21 cellular contexts compared by ENCODE assay signal in genomic region chr20:3479759-3480615, GRCh38.
"Had no signal": no experiment of that assay in that cellular context is flagged by ENCODE, and none has a peak within 500 bp of the region (broad histone marks: within the 10 kb centered on the region; RNA-seq: fewer than 3 reads in every experiment).

No MANE protein-coding gene starts in this region.

- H3K27me3 Mint-ChIP-seq: activated CD4-positive, alpha-beta T cell treated with anti-CD3 and anti-CD28 coated beads, Interleukin-2, amount 10 ng/mL, durations not matched to agents 7 days and 5 days; activated T-helper 17 cell treated with anti-CD3 and anti-CD28 coated beads, Interleukin-2, amount 50 U/mL, for 72 hours; central memory CD8-positive, alpha-beta T cell; stimulated activated memory B cell treated with anti-CD40 and anti-IgM and Interleukin-4, amounts not matched to agents 10 μg/mL and 1 μg/mL and 100 μg/mL, for 72 hours had no signal

- H3K9me3 ChIP-seq: adrenal gland, ascending aorta, colonic mucosa, left lung, neutrophil, ovary, transverse colon had no signal

- H3K9me3 Mint-ChIP-seq: activated CD4-positive, alpha-beta T cell treated with anti-CD3 and anti-CD28 coated beads, Interleukin-2, amount 10 ng/mL, durations not matched to agents 7 days and 5 days; activated naive CD4-positive, alpha-beta T cell treated with anti-CD3 and anti-CD28 coated beads, Interleukin-2, amount 50 U/mL, for 72 hours; activated T-helper 17 cell treated with anti-CD3 and anti-CD28 coated beads, Interleukin-2, amount 50 U/mL, for 72 hours; central memory CD8-positive, alpha-beta T cell; nephron; stimulated activated memory B cell treated with anti-CD40 and anti-IgM and Interleukin-4, amounts not matched to agents 10 μg/mL and 1 μg/mL and 100 μg/mL, for 72 hours; T-helper 1 cell treated with Interleukin-12 subunit alpha and Interleukin-12 subunit beta and Interleukin-4 antibody, amounts not matched to agents 30 μg/mL and 1 μg/mL, for 36 hours had no signal

- DNase-seq: activated CD4-positive, alpha-beta T cell treated with anti-CD3 and anti-CD28 coated beads, Interleukin-2, amount 10 ng/mL, durations not matched to agents 7 days and 5 days; activated CD4-positive, CD25-positive, alpha-beta regulatory T cell; activated CD8-positive, alpha-beta T cell treated with anti-CD3 and anti-CD28 coated beads, Interleukin-2, amount 10 ng/mL, durations not matched to agents 7 days and 5 days; activated T-cell treated with anti-CD3 and anti-CD28 coated beads, Interleukin-2, amount 50 U/mL, for 1 hour; adrenal gland; brain microvascular endothelial cell; colonic mucosa; kidney; left lung; ovary; stimulated activated CD4-positive, alpha-beta T cell treated with anti-CD3 and anti-CD28 coated beads, Interleukin-15, amount 100 ng/mL, for 24 hours; transverse colon had no signal

- H3K36me3 Mint-ChIP-seq: activated naive CD4-positive, alpha-beta T cell treated with anti-CD3 and anti-CD28 coated beads, Interleukin-2, amount 50 U/mL, for 72 hours had no signal

- H3K4me3 Mint-ChIP-seq: activated CD4-positive, alpha-beta T cell treated with anti-CD3 and anti-CD28 coated beads, Interleukin-2, amount 10 ng/mL, durations not matched to agents 7 days and 5 days; activated CD8-positive, alpha-beta T cell treated with anti-CD3 and anti-CD28 coated beads, Interleukin-2, amount 10 ng/mL, durations not matched to agents 7 days and 5 days; activated T-helper 17 cell treated with anti-CD3 and anti-CD28 coated beads, Interleukin-2, amount 50 U/mL, for 72 hours; central memory CD8-positive, alpha-beta T cell; nephron; stimulated activated memory B cell treated with anti-CD40 and anti-IgM and Interleukin-4, amounts not matched to agents 10 μg/mL and 1 μg/mL and 100 μg/mL, for 72 hours; T-helper 1 cell treated with Interleukin-12 subunit alpha and Interleukin-12 subunit beta and Interleukin-4 antibody, amounts not matched to agents 30 μg/mL and 1 μg/mL, for 36 hours had no signal

- H3K4me1 Mint-ChIP-seq: activated CD4-positive, alpha-beta T cell treated with anti-CD3 and anti-CD28 coated beads, Interleukin-2, amount 10 ng/mL, durations not matched to agents 7 days and 5 days; activated T-helper 17 cell treated with anti-CD3 and anti-CD28 coated beads, Interleukin-2, amount 50 U/mL, for 72 hours; nephron had no signal

- ATAC-seq: activated CD8-positive, alpha-beta T cell treated with anti-CD3 and anti-CD28 coated beads, Interleukin-2, amount 10 ng/mL, durations not matched to agents 7 days and 5 days; activated naive CD4-positive, alpha-beta T cell treated with anti-CD3 and anti-CD28 coated beads, Interleukin-2, amount 50 U/mL, for 72 hours; activated T-helper 17 cell treated with anti-CD3 and anti-CD28 coated beads, Interleukin-2, amount 50 U/mL, for 72 hours; left lung; sciatic nerve; stimulated activated memory B cell treated with anti-CD40 and anti-IgM and Interleukin-4, amounts not matched to agents 10 μg/mL and 1 μg/mL and 100 μg/mL, for 72 hours had no signal

- H3K4me1 ChIP-seq: colonic mucosa had no signal

- H3K4me3 ChIP-seq: adrenal gland, ascending aorta, colonic mucosa, left lung, ovary, transverse colon had no signal

- H3K27ac ChIP-seq: ascending aorta, brain microvascular endothelial cell, colonic mucosa, left lung, neutrophil, ovary, transverse colon had no signal

- H3K27ac Mint-ChIP-seq: activated CD4-positive, alpha-beta T cell treated with anti-CD3 and anti-CD28 coated beads, Interleukin-2, amount 10 ng/mL, durations not matched to agents 7 days and 5 days; activated CD8-positive, alpha-beta T cell treated with anti-CD3 and anti-CD28 coated beads, Interleukin-2, amount 10 ng/mL, durations not matched to agents 7 days and 5 days; activated naive CD4-positive, alpha-beta T cell treated with anti-CD3 and anti-CD28 coated beads, Interleukin-2, amount 50 U/mL, for 72 hours; activated T-helper 17 cell treated with anti-CD3 and anti-CD28 coated beads, Interleukin-2, amount 50 U/mL, for 72 hours; nephron; stimulated activated memory B cell treated with anti-CD40 and anti-IgM and Interleukin-4, amounts not matched to agents 10 μg/mL and 1 μg/mL and 100 μg/mL, for 72 hours; T-helper 1 cell treated with Interleukin-12 subunit alpha and Interleukin-12 subunit beta and Interleukin-4 antibody, amounts not matched to agents 30 μg/mL and 1 μg/mL, for 36 hours had no signal

- H3K36me3 ChIP-seq: adrenal gland, brain microvascular endothelial cell, colonic mucosa, left lung, neutrophil, ovary, transverse colon had no signal
